ENCODE assay signal across 1 cellular context in genomic region chr11:6298605-6299004, GRCh38.
TF ChIP-seq lines count a peak whose summit lies in the region.

No MANE protein-coding gene starts in this region.

TF ChIP-seq in HepG2, 621 proteins besides CTCF, POLR2A, EP300 and RAD21:
- no peak for TF ChIP-seq TFE3 (CRISPR knock-in tag; IDR thresholded peaks at IDR 0.05)
- TF ChIP-seq ATF7-NPFF (CRISPR knock-in tag; IDR thresholded peaks at IDR 0.05; ENCODE audit: low read depth): no peak
- no peak for TF ChIP-seq ZNF296 (CRISPR knock-in tag; conservative IDR thresholded peaks at IDR 0.05)
- no peak for TF ChIP-seq ZNF800 (CRISPR knock-in tag; IDR thresholded peaks at IDR 0.05)
- no peak for TF ChIP-seq ZNF672 (CRISPR knock-in tag; IDR thresholded peaks at IDR 0.05)
- TF ChIP-seq, protein P1, sequence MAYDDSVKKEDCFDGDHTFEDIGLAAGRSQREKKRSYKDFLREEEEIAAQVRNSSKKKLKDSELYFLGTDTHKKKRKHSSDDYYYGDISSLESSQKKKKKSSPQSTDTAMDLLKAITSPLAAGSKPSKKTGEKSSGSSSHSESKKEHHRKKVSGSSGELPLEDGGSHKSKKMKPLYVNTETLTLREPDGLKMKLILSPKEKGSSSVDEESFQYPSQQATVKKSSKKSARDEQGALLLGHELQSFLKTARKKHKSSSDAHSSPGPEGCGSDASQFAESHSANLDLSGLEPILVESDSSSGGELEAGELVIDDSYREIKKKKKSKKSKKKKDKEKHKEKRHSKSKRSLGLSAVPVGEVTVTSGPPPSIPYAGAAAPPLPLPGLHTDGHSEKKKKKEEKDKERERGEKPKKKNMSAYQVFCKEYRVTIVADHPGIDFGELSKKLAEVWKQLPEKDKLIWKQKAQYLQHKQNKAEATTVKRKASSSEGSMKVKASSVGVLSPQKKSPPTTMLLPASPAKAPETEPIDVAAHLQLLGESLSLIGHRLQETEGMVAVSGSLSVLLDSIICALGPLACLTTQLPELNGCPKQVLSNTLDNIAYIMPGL (CRISPR knock-in tag; IDR thresholded peaks at IDR 0.05; ENCODE audit: borderline replicate concordance in 1 of 2, low read depth in 1 of 2): 0 out of 4 replicates have a peak, but pooled peaks have one; percentile 44 to 54
- peak; percentile 29 for TF ChIP-seq YY1 (IDR thresholded peaks at IDR 0.05; ENCODE audit: insufficient read depth, insufficient replicate concordance, low read depth, low read length)
- no peak for TF ChIP-seq NAIF1 (CRISPR knock-in tag; IDR thresholded peaks at IDR 0.05; ENCODE audit: borderline replicate concordance)
- TF ChIP-seq SALL1 (CRISPR knock-in tag; IDR thresholded peaks at IDR 0.05): peak; percentile 37; the same call in 1 of the 2 replicates
- TF ChIP-seq ERF (CRISPR knock-in tag; IDR thresholded peaks at IDR 0.05): 0 out of 2 replicates have a peak, but pooled peaks have one; percentile 19
- peak; percentile 61 for TF ChIP-seq STAG1 (CRISPR knock-in tag; IDR thresholded peaks at IDR 0.05)
- TF ChIP-seq, protein P2, sequence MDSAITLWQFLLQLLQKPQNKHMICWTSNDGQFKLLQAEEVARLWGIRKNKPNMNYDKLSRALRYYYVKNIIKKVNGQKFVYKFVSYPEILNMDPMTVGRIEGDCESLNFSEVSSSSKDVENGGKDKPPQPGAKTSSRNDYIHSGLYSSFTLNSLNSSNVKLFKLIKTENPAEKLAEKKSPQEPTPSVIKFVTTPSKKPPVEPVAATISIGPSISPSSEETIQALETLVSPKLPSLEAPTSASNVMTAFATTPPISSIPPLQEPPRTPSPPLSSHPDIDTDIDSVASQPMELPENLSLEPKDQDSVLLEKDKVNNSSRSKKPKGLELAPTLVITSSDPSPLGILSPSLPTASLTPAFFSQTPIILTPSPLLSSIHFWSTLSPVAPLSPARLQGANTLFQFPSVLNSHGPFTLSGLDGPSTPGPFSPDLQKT (CRISPR knock-in tag; IDR thresholded peaks at IDR 0.05; ENCODE audit: borderline replicate concordance): no peak
- TF ChIP-seq ZNF451 (CRISPR knock-in tag; IDR thresholded peaks at IDR 0.05): 0 out of 2 replicates have a peak, but pooled peaks have one; percentile 60
- TF ChIP-seq DRAP1 (CRISPR knock-in tag; IDR thresholded peaks at IDR 0.05): no peak
- TF ChIP-seq DMAP1 (CRISPR knock-in tag; IDR thresholded peaks at IDR 0.05): no peak
- TF ChIP-seq KDM2A (CRISPR knock-in tag; IDR thresholded peaks at IDR 0.05; ENCODE audit: borderline replicate concordance, low read depth): peak; percentile 38; the same call in 1 of the 2 replicates
- TF ChIP-seq HMG20B (CRISPR knock-in tag; conservative IDR thresholded peaks at IDR 0.05): 0 out of 2 replicates have a peak, but pooled peaks have one; percentile 10
- no peak for TF ChIP-seq MBD4 (IDR thresholded peaks at IDR 0.05; ENCODE audit: borderline replicate concordance, low read length)
- TF ChIP-seq XRCC5 (optimal IDR thresholded peaks at IDR 0.05; ENCODE audit: low read length): peak; percentile 91
- TF ChIP-seq HOXA9 (CRISPR knock-in tag; IDR thresholded peaks at IDR 0.05; ENCODE audit: borderline replicate concordance): no peak
- peak; percentile 50 for TF ChIP-seq SMC3 (IDR thresholded peaks at IDR 0.05; ENCODE audit: low read length)
- TF ChIP-seq HNRNPL (IDR thresholded peaks at IDR 0.05; ENCODE audit: low read depth, low read length): 0 out of 2 replicates have a peak, but pooled peaks have one; percentile 58
- peak; percentile 21; the same call in 1 of the 2 replicates for TF ChIP-seq TFAP4 (IDR thresholded peaks at IDR 0.05; ENCODE audit: borderline replicate concordance, low read depth)
